ENCODE assay signal across 1 cellular context in the genomic region with DNA sequence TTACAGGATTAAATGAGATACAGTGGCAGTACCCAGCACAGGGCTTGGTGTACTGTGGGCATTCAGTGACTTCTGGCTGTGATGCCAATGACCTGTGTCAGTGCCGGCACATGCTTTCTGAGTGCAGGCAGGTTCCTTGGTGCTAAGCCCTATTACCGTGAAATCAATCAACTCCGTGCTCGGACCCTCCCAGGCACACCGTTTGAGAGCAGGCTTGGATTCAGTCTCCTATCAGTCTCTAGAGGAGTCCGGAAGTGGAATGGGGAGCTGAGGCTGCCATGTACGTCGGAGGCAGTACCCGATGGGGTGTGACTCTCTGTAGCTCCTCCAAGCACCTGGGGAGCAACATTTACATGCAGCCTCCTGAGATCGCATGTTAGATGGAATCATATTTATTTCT.
TF ChIP-seq lines count a peak whose summit lies in the region.

No MANE protein-coding gene starts in this region.

TF ChIP-seq in SK-N-SH, 30 proteins besides CTCF, POLR2A, EP300 and RAD21 (continued from another document):
- TF ChIP-seq, protein P1, sequence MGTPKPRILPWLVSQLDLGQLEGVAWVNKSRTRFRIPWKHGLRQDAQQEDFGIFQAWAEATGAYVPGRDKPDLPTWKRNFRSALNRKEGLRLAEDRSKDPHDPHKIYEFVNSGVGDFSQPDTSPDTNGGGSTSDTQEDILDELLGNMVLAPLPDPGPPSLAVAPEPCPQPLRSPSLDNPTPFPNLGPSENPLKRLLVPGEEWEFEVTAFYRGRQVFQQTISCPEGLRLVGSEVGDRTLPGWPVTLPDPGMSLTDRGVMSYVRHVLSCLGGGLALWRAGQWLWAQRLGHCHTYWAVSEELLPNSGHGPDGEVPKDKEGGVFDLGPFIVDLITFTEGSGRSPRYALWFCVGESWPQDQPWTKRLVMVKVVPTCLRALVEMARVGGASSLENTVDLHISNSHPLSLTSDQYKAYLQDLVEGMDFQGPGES (IDR thresholded peaks at IDR 0.05; ENCODE audit: low read depth, low read length), result no peak
- TF ChIP-seq, protein P2, sequence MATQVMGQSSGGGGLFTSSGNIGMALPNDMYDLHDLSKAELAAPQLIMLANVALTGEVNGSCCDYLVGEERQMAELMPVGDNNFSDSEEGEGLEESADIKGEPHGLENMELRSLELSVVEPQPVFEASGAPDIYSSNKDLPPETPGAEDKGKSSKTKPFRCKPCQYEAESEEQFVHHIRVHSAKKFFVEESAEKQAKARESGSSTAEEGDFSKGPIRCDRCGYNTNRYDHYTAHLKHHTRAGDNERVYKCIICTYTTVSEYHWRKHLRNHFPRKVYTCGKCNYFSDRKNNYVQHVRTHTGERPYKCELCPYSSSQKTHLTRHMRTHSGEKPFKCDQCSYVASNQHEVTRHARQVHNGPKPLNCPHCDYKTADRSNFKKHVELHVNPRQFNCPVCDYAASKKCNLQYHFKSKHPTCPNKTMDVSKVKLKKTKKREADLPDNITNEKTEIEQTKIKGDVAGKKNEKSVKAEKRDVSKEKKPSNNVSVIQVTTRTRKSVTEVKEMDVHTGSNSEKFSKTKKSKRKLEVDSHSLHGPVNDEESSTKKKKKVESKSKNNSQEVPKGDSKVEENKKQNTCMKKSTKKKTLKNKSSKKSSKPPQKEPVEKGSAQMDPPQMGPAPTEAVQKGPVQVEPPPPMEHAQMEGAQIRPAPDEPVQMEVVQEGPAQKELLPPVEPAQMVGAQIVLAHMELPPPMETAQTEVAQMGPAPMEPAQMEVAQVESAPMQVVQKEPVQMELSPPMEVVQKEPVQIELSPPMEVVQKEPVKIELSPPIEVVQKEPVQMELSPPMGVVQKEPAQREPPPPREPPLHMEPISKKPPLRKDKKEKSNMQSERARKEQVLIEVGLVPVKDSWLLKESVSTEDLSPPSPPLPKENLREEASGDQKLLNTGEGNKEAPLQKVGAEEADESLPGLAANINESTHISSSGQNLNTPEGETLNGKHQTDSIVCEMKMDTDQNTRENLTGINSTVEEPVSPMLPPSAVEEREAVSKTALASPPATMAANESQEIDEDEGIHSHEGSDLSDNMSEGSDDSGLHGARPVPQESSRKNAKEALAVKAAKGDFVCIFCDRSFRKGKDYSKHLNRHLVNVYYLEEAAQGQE (IDR thresholded peaks at IDR 0.05; ENCODE audit: low read depth, low read length), result no peak
- TF ChIP-seq FOXM1 (IDR thresholded peaks at IDR 0.05; ENCODE audit: low read depth) (no peak), SMC3 (IDR thresholded peaks at IDR 0.05; ENCODE audit: low read depth, low read length) (no peak), GABPA (IDR thresholded peaks at IDR 0.05; ENCODE audit: low read depth) (no peak)
